Comparison of ENCODE assay signal across 8 cellular contexts in the genomic region with DNA sequence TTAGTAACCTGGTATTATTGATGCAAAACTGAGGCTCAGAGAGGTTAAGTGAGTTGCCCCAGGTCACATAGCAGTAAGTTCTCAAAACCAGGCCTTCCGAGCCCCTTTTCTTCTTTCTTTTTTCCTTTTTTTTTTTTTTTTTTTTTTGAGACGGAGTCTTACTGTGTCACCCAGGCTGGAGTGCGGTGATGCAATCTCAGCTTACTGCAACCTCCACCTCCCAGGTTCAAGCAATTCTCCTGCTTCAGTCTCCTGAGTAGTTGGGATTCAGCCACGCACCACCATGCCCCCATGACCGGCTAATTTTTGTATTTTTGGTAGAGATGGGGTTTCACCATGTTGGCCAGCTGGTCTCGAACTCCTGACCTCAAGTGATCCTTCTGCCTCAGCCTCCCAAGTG.
DNase-seq lines count a peak whose midpoint lies in the region; ATAC-seq and TF ChIP-seq lines count a peak whose summit lies in the region.
"Not testable (repeated sequence)": the region's sequence is repeated elsewhere in the genome, so short reads cannot be mapped to it uniquely, and the experiment has no call there.

No MANE protein-coding gene starts in this region.

- not testable (repeated sequence) for H3K4me3 ChIP-seq in Panc1 (ENCODE audit: low read depth in 2 of 2, low read length in 2 of 2); lower lobe of right lung; sigmoid colon; stomach smooth muscle (ENCODE audit: low read length in 2 of 2)

- not testable (repeated sequence) for H3K27me3 ChIP-seq in CD4-positive, alpha-beta T cell (ENCODE audit: control insufficient read depth, insufficient read depth, low read length); Panc1 (ENCODE audit: control insufficient read depth, insufficient read depth, low read length); lower lobe of right lung (ENCODE audit: low read depth); sigmoid colon; stomach smooth muscle (ENCODE audit: control insufficient read depth in 1 of 2, insufficient read depth in 2 of 2, low read length in 2 of 2)

- BruUV-seq in Panc1 (replicated peaks; lab: Mats Ljungman, UMichigan) = not testable (repeated sequence)

- H3K4me1 ChIP-seq in Panc1 (ENCODE audit: control insufficient read depth, insufficient read depth, low read length) = peaks cover 90% of the 10 kb centered on the region
- peaks cover 22% of the 10 kb centered on the region for H3K4me1 ChIP-seq in lower lobe of right lung
- peaks cover 0 to 42% (median 30%) of the 10 kb centered on the region in 4 donors for H3K4me1 ChIP-seq in sigmoid colon
- H3K4me1 ChIP-seq in stomach smooth muscle (ENCODE audit: control insufficient read depth, insufficient read depth, low read length) = peaks cover 12% of the 10 kb centered on the region

- H3K27ac Mint-ChIP-seq in CD4-positive, alpha-beta T cell = peak overlapping the region; percentile 80
- peak overlapping the region; percentile 94 for H3K27ac Mint-ChIP-seq in HFFc6
- H3K27ac Mint-ChIP-seq in activated T-helper 17 cell treated with anti-CD3 and anti-CD28 coated beads, Interleukin-2, amount 50 U/mL, for 72 hours = peak overlapping the region; percentile 69
- peak overlapping the region; percentile 39 to 86 for H3K27ac Mint-ChIP-seq in effector memory CD8-positive, alpha-beta T cell

- H3K9me3 ChIP-seq in CD4-positive, alpha-beta T cell (ENCODE audit: control insufficient read depth, low read length); Panc1 (ENCODE audit: control insufficient read depth, insufficient read depth, low read depth, low read length); lower lobe of right lung; sigmoid colon; stomach smooth muscle (ENCODE audit: control insufficient read depth in 2 of 2, low read length in 2 of 2): not testable (repeated sequence)

- not testable (repeated sequence) for TF ChIP-seq POLR2A in sigmoid colon (IDR thresholded peaks at IDR 0.05)

- DNase-seq in CD4-positive, alpha-beta T cell; HFFc6; Panc1 (ENCODE audit: low read depth, low spot score); effector memory CD8-positive, alpha-beta T cell; lower lobe of right lung; sigmoid colon: not testable (repeated sequence)

- POLR2A ChIA-PET in CD4-positive, alpha-beta T cell (lab: Charles Lee); Panc1 (lab: Charles Lee): not testable (repeated sequence)

- not testable (repeated sequence) for H3K27ac ChIP-seq in CD4-positive, alpha-beta T cell (ENCODE audit: low read depth, low read length)
- peak overlapping the region; percentile 65 for H3K27ac ChIP-seq in Panc1 (ENCODE audit: low read length)
- peak overlapping the region; percentile 0 for H3K27ac ChIP-seq in lower lobe of right lung
- peak overlapping the region in 3 of 4 donors; percentile 24 to 58 (median 31) for H3K27ac ChIP-seq in sigmoid colon
- H3K27ac ChIP-seq in stomach smooth muscle (ENCODE audit: low read length) = peak overlapping the region; percentile 0

- not testable (repeated sequence) for TF ChIP-seq EP300 in sigmoid colon (IDR thresholded peaks at IDR 0.05)

- not testable (repeated sequence) for H3K27me3 Mint-ChIP-seq in CD4-positive, alpha-beta T cell; activated T-helper 17 cell treated with anti-CD3 and anti-CD28 coated beads, Interleukin-2, amount 50 U/mL, for 72 hours; effector memory CD8-positive, alpha-beta T cell
- peaks cover 39% of the 10 kb centered on the region for H3K27me3 Mint-ChIP-seq in HFFc6 (ENCODE audit: insufficient read depth)

- 96 to 97% methylated on average over 6 of the region's 6 CpGs for WGBS in sigmoid colon, 2 donors

- not testable (repeated sequence) for H3K4me3 Mint-ChIP-seq in CD4-positive, alpha-beta T cell; activated T-helper 17 cell treated with anti-CD3 and anti-CD28 coated beads, Interleukin-2, amount 50 U/mL, for 72 hours; effector memory CD8-positive, alpha-beta T cell
- H3K4me3 Mint-ChIP-seq in HFFc6 = 0 out of 2 replicates have a peak overlapping the region, but pooled peaks have one; percentile 24

- intact Hi-C loops in CD4-positive, alpha-beta T cell (cut with DNase I, micrococcal nuclease); Panc1 (cut with micrococcal nuclease; ENCODE audit: unreplicated experiment); lower lobe of right lung (cut with DNase I); sigmoid colon (cut with DNase I): not testable (repeated sequence)

- not testable (repeated sequence) for TF ChIP-seq CTCF in CD4-positive, alpha-beta T cell (IDR thresholded peaks at IDR 0.05); HFFc6 (IDR thresholded peaks at IDR 0.05); Panc1 (IDR thresholded peaks at IDR 0.05); lower lobe of right lung (IDR thresholded peaks at IDR 0.05); sigmoid colon (IDR thresholded peaks at IDR 0.05)

- ATAC-seq in CD4-positive, alpha-beta T cell (ENCODE audit: poor library complexity); Panc1; activated T-helper 17 cell treated with anti-CD3 and anti-CD28 coated beads, Interleukin-2, amount 50 U/mL, for 72 hours (replicated peaks); effector memory CD8-positive, alpha-beta T cell (replicated peaks); lower lobe of right lung: not testable (repeated sequence)

- peaks cover 56% of the 10 kb centered on the region for H3K4me1 Mint-ChIP-seq in CD4-positive, alpha-beta T cell (ENCODE audit: low read depth)
- H3K4me1 Mint-ChIP-seq in HFFc6 (ENCODE audit: low read depth) = peaks cover 82% of the 10 kb centered on the region
- not testable (repeated sequence) for H3K4me1 Mint-ChIP-seq in activated T-helper 17 cell treated with anti-CD3 and anti-CD28 coated beads, Interleukin-2, amount 50 U/mL, for 72 hours
- H3K4me1 Mint-ChIP-seq in effector memory CD8-positive, alpha-beta T cell (ENCODE audit: low read depth in 2 of 2) = peaks cover 6 to 14% of the 10 kb centered on the region in 2 donors

- not testable (repeated sequence) for H3K9me3 Mint-ChIP-seq in CD4-positive, alpha-beta T cell; HFFc6; activated T-helper 17 cell treated with anti-CD3 and anti-CD28 coated beads, Interleukin-2, amount 50 U/mL, for 72 hours; effector memory CD8-positive, alpha-beta T cell

- H3K36me3 Mint-ChIP-seq in CD4-positive, alpha-beta T cell (ENCODE audit: low read depth) = peaks cover 100% of the 10 kb centered on the region
- H3K36me3 Mint-ChIP-seq in HFFc6 (ENCODE audit: low read depth) = peaks cover 89% of the 10 kb centered on the region
- H3K36me3 Mint-ChIP-seq in activated T-helper 17 cell treated with anti-CD3 and anti-CD28 coated beads, Interleukin-2, amount 50 U/mL, for 72 hours (ENCODE audit: low read depth) = peaks cover 99% of the 10 kb centered on the region
- peaks cover 93% of the 10 kb centered on the region for H3K36me3 Mint-ChIP-seq in effector memory CD8-positive, alpha-beta T cell (ENCODE audit: insufficient read depth)

- H3K36me3 ChIP-seq in Panc1 (ENCODE audit: control insufficient read depth, insufficient read depth, low read length) = peaks cover 43% of the 10 kb centered on the region
- peaks cover 81% of the 10 kb centered on the region for H3K36me3 ChIP-seq in lower lobe of right lung
- peaks cover 0 to 41% (median 17%) of the 10 kb centered on the region in 4 donors for H3K36me3 ChIP-seq in sigmoid colon
- peaks cover 26 to 44% of the 10 kb centered on the region in 2 donors for H3K36me3 ChIP-seq in stomach smooth muscle (ENCODE audit: control insufficient read depth in 2 of 2, insufficient read depth in 2 of 2, low read length in 2 of 2)

- CTCF ChIA-PET in CD4-positive, alpha-beta T cell (lab: Charles Lee); Panc1 (lab: Charles Lee): not testable (repeated sequence)

- in situ Hi-C loops in Panc1 (cut with HindIII; ENCODE audit: low pct_unique_long_range_greater_than_20kb, low sequenced_read_pairs) = not testable (repeated sequence)

- not testable (repeated sequence) for H3K9ac ChIP-seq in stomach smooth muscle (ENCODE audit: low read length in 2 of 2)
